22 cellular contexts compared by ENCODE assay signal in genomic region chr3:44721231-44722102, GRCh38. TPM values are rescaled to one million over a fixed set of nuclear protein-coding genes. Genes with fewer than 3 reads are reported as not detected.
DNase-seq lines count a peak whose midpoint lies in the region; ATAC-seq, FAIRE-seq and TF ChIP-seq lines count a peak whose summit lies in the region.
"Had no signal": no experiment of that assay in that cellular context is flagged by ENCODE, and none has a peak within 500 bp of the region (broad histone marks: within the 10 kb centered on the region; RNA-seq: fewer than 3 reads in every experiment).

No MANE protein-coding gene starts in this region.

- CTCF ChIA-PET in HepG2 (lab: Yijun Ruan, JAX; ENCODE audit: low intra/inter-chr PET ratio, low total read pairs): no interaction called here

- H3K9me3 ChIP-seq in HepG2 (ENCODE audit: low read length) (peaks cover 78% of the 10 kb centered on the region), right lobe of liver (peaks cover 16 to 81% (median 46%) of the 10 kb centered on the region in 4 donors), hepatocyte (ENCODE audit: low read depth) (peaks cover 47% of the 10 kb centered on the region), HAP-1 (peaks cover 16% of the 10 kb centered on the region; the same call in 1 of the 2 replicates), upper lobe of right lung (peaks cover 84% of the 10 kb centered on the region)

- no peaks in the 10 kb centered on the region for H3K36me3 ChIP-seq in HepG2 (replicated peaks in 1 of 2; ENCODE audit: control insufficient read depth in 1 of 2, insufficient read depth in 2 of 2, low read length in 2 of 2)
- H3K36me3 ChIP-seq in right lobe of liver: peaks cover 0 to 6% (median 0%) of the 10 kb centered on the region in 4 donors
- peaks cover 3% of the 10 kb centered on the region for H3K36me3 ChIP-seq in hepatocyte (replicated peaks; ENCODE audit: insufficient read depth, low read depth)
- no peaks in the 10 kb centered on the region for H3K36me3 ChIP-seq in HAP-1 (replicated peaks)
- peaks cover 13% of the 10 kb centered on the region for H3K36me3 ChIP-seq in upper lobe of right lung

- no peak for ATAC-seq in HepG2
- ATAC-seq in right lobe of liver: no peak
- no peak for ATAC-seq in foreskin keratinocyte
- no peak for ATAC-seq in upper lobe of right lung
- ATAC-seq: PC-3, T-helper 17 cell had no signal

- H3K27ac ChIP-seq in HepG2 (ENCODE audit: extremely low read length, insufficient read depth, low read length): no peak overlapping the region
- H3K27ac ChIP-seq in right lobe of liver: no peak overlapping the region
- no peak overlapping the region for H3K27ac ChIP-seq in foreskin keratinocyte
- H3K27ac ChIP-seq in hepatocyte: no peak overlapping the region
- H3K27ac ChIP-seq in upper lobe of right lung: no peak overlapping the region
- H3K27ac ChIP-seq: SJSA1, VCaP had no signal

- H3K4me3 ChIP-seq in HepG2 (replicated peaks in 1 of 3; ENCODE audit: insufficient read depth in 1 of 3, low read depth in 2 of 3, low read length in 3 of 3): no peak overlapping the region
- H3K4me3 ChIP-seq in right lobe of liver: no peak overlapping the region
- H3K4me3 ChIP-seq in cardiac fibroblast (replicated peaks in 1 of 2; ENCODE audit: low read depth in 2 of 2, low read length in 2 of 2): no peak overlapping the region
- no peak overlapping the region for H3K4me3 ChIP-seq in hepatocyte
- no peak overlapping the region for H3K4me3 ChIP-seq in HAP-1
- H3K4me3 ChIP-seq in upper lobe of right lung: no peak overlapping the region
- H3K4me3 ChIP-seq: SJSA1 had no signal

- H3K4me1 ChIP-seq in HepG2 (ENCODE audit: insufficient read depth, low read length) (no peaks in the 10 kb centered on the region), right lobe of liver (no peaks in the 10 kb centered on the region), foreskin keratinocyte (no peaks in the 10 kb centered on the region), hepatocyte (ENCODE audit: insufficient read depth) (no peaks in the 10 kb centered on the region), HAP-1 (no peaks in the 10 kb centered on the region), upper lobe of right lung (no peaks in the 10 kb centered on the region)
- H3K4me1 ChIP-seq: SJSA1 had no signal

- TF ChIP-seq EP300 in HepG2 (IDR thresholded peaks at IDR 0.05; ENCODE audit: low read depth in 2 of 2, low read length in 2 of 2): no peak
- TF ChIP-seq EP300 in HepG2 (CRISPR knock-in tag; IDR thresholded peaks at IDR 0.05; ENCODE audit: borderline replicate concordance): no peak

- TF ChIP-seq RAD21 in HepG2 (CRISPR knock-in tag; IDR thresholded peaks at IDR 0.05): no peak

- H3K4me2 ChIP-seq in HepG2 (ENCODE audit: low read depth, low read length) (no peak overlapping the region), hepatocyte (no peak overlapping the region)

- intact Hi-C loops in HepG2 (cut with micrococcal nuclease; ENCODE audit: unreplicated experiment) (no loop called here), right lobe of liver (cut with DNase I) (no loop called here), upper lobe of right lung (cut with DNase I) (no loop called here)

- BruUV-seq in HepG2 (replicated peaks; lab: Mats Ljungman, UMichigan): no TSS peak

- no peak overlapping the region for H2AFZ ChIP-seq in HepG2 (ENCODE audit: low read length)
- no peak overlapping the region for H2AFZ ChIP-seq in hepatocyte

- WGBS in HepG2 (ENCODE audit: low lambda C conversion rate): 36% methylated on average over 10 of the region's 10 CpGs
- WGBS in right lobe of liver (ENCODE audit: insufficient coverage, low coverage, low lambda C conversion rate, missing lambda C conversion rate): 92% methylated on average over 9 of the region's 10 CpGs
- WGBS in hepatocyte (ENCODE audit: low lambda C conversion rate, missing lambda C conversion rate): 89% methylated on average over 10 of the region's 10 CpGs

- no peak for FAIRE-seq in HepG2 (lab: Jason Lieb, UNC)
- FAIRE-seq: frontal cortex, urothelium cell line had no signal

- H4K20me1 ChIP-seq in HepG2 (ENCODE audit: insufficient read depth, low read length) (no peaks in the 10 kb centered on the region), hepatocyte (ENCODE audit: insufficient read depth, poor library complexity, severe bottlenecking) (no peaks in the 10 kb centered on the region)

- H3K9me2 ChIP-seq in hepatocyte (replicated peaks; ENCODE audit: insufficient read depth): no peaks in the 10 kb centered on the region

- H3K9ac ChIP-seq in HepG2 (ENCODE audit: insufficient read depth, low read depth, low read length): no peak overlapping the region

- no peaks in the 10 kb centered on the region for H3K79me2 ChIP-seq in HepG2 (ENCODE audit: insufficient read depth, low read length)
- no peaks in the 10 kb centered on the region for H3K79me2 ChIP-seq in hepatocyte

- TF ChIP-seq POLR2A in HepG2 (IDR thresholded peaks at IDR 0.05; ENCODE audit: insufficient read depth in 1 of 2, low read depth in 2 of 2, low read length in 2 of 2) (no peak), right lobe of liver (IDR thresholded peaks at IDR 0.05) (no peak)

- no peak for DNase-seq in HepG2 (ENCODE audit: low spot score)
- no peak for DNase-seq in right lobe of liver
- DNase-seq in cardiac fibroblast (ENCODE audit: low read depth in 2 of 2): peak; percentile 5 to 33
- DNase-seq in foreskin keratinocyte: peak; percentile 7 to 13
- DNase-seq in hepatocyte (ENCODE audit: low spot score): no peak
- no peak for DNase-seq in HAP-1 (ENCODE audit: low spot score in 2 of 2)
- DNase-seq in DMS114 treated with DMSO at 0.1 percent for 48 hours (lab: John Stamatoyannopoulos, UW; ENCODE audit: unreplicated experiment): no peak
- DNase-seq in upper lobe of right lung: no peak
- DNase-seq: activated gamma-delta T cell; amygdala; NCI-H1105 treated with DMSO at 0.1 percent for 48 hours; NCI-H2171; NCI-H69; PC-3; posterior cingulate gyrus; stimulated activated CD4-positive, alpha-beta T cell treated with anti-CD3 and anti-CD28 coated beads, Interleukin-4, amount 100 ng/mL, for 4 hours; T-helper 17 cell had no signal

- no peak for TF ChIP-seq CTCF in HepG2 (CRISPR knock-in tag; IDR thresholded peaks at IDR 0.05)
- no peak for TF ChIP-seq CTCF in right lobe of liver (IDR thresholded peaks at IDR 0.05)
- no peak for TF ChIP-seq CTCF in cardiac fibroblast (IDR thresholded peaks at IDR 0.05; ENCODE audit: low read depth, low read length)
- TF ChIP-seq CTCF in foreskin keratinocyte (conservative IDR thresholded peaks at IDR 0.05): no peak
- TF ChIP-seq CTCF in hepatocyte (IDR thresholded peaks at IDR 0.05; ENCODE audit: poor library complexity): no peak
- TF ChIP-seq CTCF in upper lobe of right lung (IDR thresholded peaks at IDR 0.05): no peak

- POLR2A ChIA-PET in HepG2 (lab: Yijun Ruan, JAX): no interaction called here

- H3K27me3 ChIP-seq in HepG2 (ENCODE audit: control insufficient read depth in 1 of 2, insufficient read depth in 2 of 2, low read length in 2 of 2): no peaks in the 10 kb centered on the region
- no peaks in the 10 kb centered on the region for H3K27me3 ChIP-seq in right lobe of liver
- H3K27me3 ChIP-seq in foreskin keratinocyte: no peaks in the 10 kb centered on the region
- no peaks in the 10 kb centered on the region for H3K27me3 ChIP-seq in hepatocyte
- H3K27me3 ChIP-seq in HAP-1 (ENCODE audit: low read depth): no peaks in the 10 kb centered on the region
- no peaks in the 10 kb centered on the region for H3K27me3 ChIP-seq in upper lobe of right lung
- H3K27me3 ChIP-seq: SJSA1 had no signal

- in situ Hi-C loops in HepG2 (cut with HindIII; ENCODE audit: extremely low pct_ligation_motif_present, low pct_unique_long_range_greater_than_20kb): no loop called here
- in situ Hi-C loops in HAP-1 (cut with MboI; ENCODE audit: low sequenced_read_pairs): no loop called here

RNA-seq across cellular contexts. Expression of gene ZNF501, which starts 8.0 kb away (rescaled TPM):
- total RNA-seq in HepG2 (2016; rRNA removed; fragmentation: Illumina TruSeq; extraction: Trizol) (2.8 and 4.1 TPM in 2 replicates), right lobe of liver (1 to 10 TPM in 3 of 6 experiments, under 1 TPM in 3; 0.43 to 1.2 (median 0.87) TPM), foreskin keratinocyte (3.2 TPM in 2 replicates), hepatocyte (2.6 and 7.3 TPM in 2 replicates), upper lobe of right lung (4.5 TPM)
- total RNA-seq in HepG2 (2016; cell fraction: cytosol; rRNA removed; fragmentation: Illumina TruSeq; extraction: Trizol; ENCODE audit: low read depth): 0.51 and 0.88 TPM in 2 replicates
- 2.4 and 4.9 TPM in 2 replicates for total RNA-seq in HepG2 (2016; cell fraction: insoluble cytoplasmic fraction; rRNA removed; fragmentation: Illumina TruSeq; extraction: Trizol)
- 2.4 and 2.9 TPM in 2 replicates for total RNA-seq in HepG2 (2016; cell fraction: membrane; rRNA removed; fragmentation: Illumina TruSeq; extraction: Trizol)
- total RNA-seq in HepG2 (2016; cell fraction: nucleus; rRNA removed; fragmentation: Illumina TruSeq; extraction: Trizol): 3.1 and 5.4 TPM in 2 replicates
- polyA plus RNA-seq in HepG2 (2011; rRNA removed) (1.4 and 2.4 TPM in 2 replicates), foreskin keratinocyte (0.94 and 1.5 TPM in 2 replicates), hepatocyte (1.6 and 4.8 TPM in 2 replicates)
- 1.2 and 1.8 TPM in 2 replicates for polyA plus RNA-seq in HepG2 (2011; cell fraction: cytosol; rRNA removed)
- polyA plus RNA-seq in HepG2 (2011; cell fraction: nucleus; rRNA removed): 1.1 TPM in 2 replicates
- polyA plus RNA-seq in HepG2 (2012): 2.2 and 2.6 TPM in 2 replicates
- polyA plus RNA-seq in HepG2 (2016; cell fraction: cytosol; fragmentation: Illumina TruSeq; extraction: Trizol; ENCODE audit: low read depth): 0.80 and 1.3 TPM in 2 replicates
- 2.9 and 3.9 TPM in 2 replicates for polyA plus RNA-seq in HepG2 (2016; cell fraction: insoluble cytoplasmic fraction; fragmentation: Illumina TruSeq; extraction: Trizol; ENCODE audit: low read depth)
- polyA plus RNA-seq in HepG2 (2016; cell fraction: membrane; fragmentation: Illumina TruSeq; extraction: Trizol; ENCODE audit: low read depth): 1.2 and 2.2 TPM in 2 replicates
- 1.8 and 2.9 TPM in 2 replicates for polyA plus RNA-seq in HepG2 (2016; cell fraction: nucleus; fragmentation: Illumina TruSeq; extraction: Trizol; ENCODE audit: insufficient read depth, low read depth)
- 2.2 TPM in 1 of 2 replicates, not detected in the other for polyA minus RNA-seq in HepG2 (2011; rRNA and poly(A)+ RNA removed; ENCODE audit: low replicate concordance)
- polyA minus RNA-seq in HepG2 (2011; cell fraction: cytosol; rRNA and poly(A)+ RNA removed): 1.7 and 2.4 TPM in 2 replicates
- polyA minus RNA-seq in HepG2 (2011; cell fraction: nucleus; rRNA and poly(A)+ RNA removed): 3.6 and 6.7 TPM in 2 replicates
- total RNA-seq: PC-3 had no signal

RNA-seq across cellular contexts. Expression of gene ZNF502, which starts 9.0 kb away (rescaled TPM):
- total RNA-seq in HepG2 (2016; rRNA removed; fragmentation: Illumina TruSeq; extraction: Trizol) (not detected in 2 replicates), right lobe of liver (1 to 10 TPM in 4 of 6 experiments, under 1 TPM in 2; 0.50 to 1.7 (median 1.1) TPM), foreskin keratinocyte (3.7 and 3.9 TPM in 2 replicates), hepatocyte (1.8 and 3.3 TPM in 2 replicates), upper lobe of right lung (4.1 TPM)
- not detected in 2 replicates for total RNA-seq in HepG2 (2016; cell fraction: cytosol; rRNA removed; fragmentation: Illumina TruSeq; extraction: Trizol; ENCODE audit: low read depth)
- not detected in 2 replicates for total RNA-seq in HepG2 (2016; cell fraction: insoluble cytoplasmic fraction; rRNA removed; fragmentation: Illumina TruSeq; extraction: Trizol)
- total RNA-seq in HepG2 (2016; cell fraction: membrane; rRNA removed; fragmentation: Illumina TruSeq; extraction: Trizol): not detected in 2 replicates
- total RNA-seq in HepG2 (2016; cell fraction: nucleus; rRNA removed; fragmentation: Illumina TruSeq; extraction: Trizol): not detected in 2 replicates
- polyA plus RNA-seq in HepG2 (2011; rRNA removed) (not detected in 2 replicates), foreskin keratinocyte (1.3 and 1.5 TPM in 2 replicates), hepatocyte (1.2 and 2.6 TPM in 2 replicates)
- not detected in 2 replicates for polyA plus RNA-seq in HepG2 (2011; cell fraction: cytosol; rRNA removed)
- polyA plus RNA-seq in HepG2 (2011; cell fraction: nucleus; rRNA removed): not detected in 2 replicates
- polyA plus RNA-seq in HepG2 (2012): not detected in 2 replicates
- polyA plus RNA-seq in HepG2 (2016; cell fraction: cytosol; fragmentation: Illumina TruSeq; extraction: Trizol; ENCODE audit: low read depth): not detected in 2 replicates
- not detected in 2 replicates for polyA plus RNA-seq in HepG2 (2016; cell fraction: insoluble cytoplasmic fraction; fragmentation: Illumina TruSeq; extraction: Trizol; ENCODE audit: low read depth)
- not detected in 2 replicates for polyA plus RNA-seq in HepG2 (2016; cell fraction: membrane; fragmentation: Illumina TruSeq; extraction: Trizol; ENCODE audit: low read depth)
- polyA plus RNA-seq in HepG2 (2016; cell fraction: nucleus; fragmentation: Illumina TruSeq; extraction: Trizol; ENCODE audit: insufficient read depth, low read depth): not detected in 2 replicates
- not detected in 2 replicates for polyA minus RNA-seq in HepG2 (2011; rRNA and poly(A)+ RNA removed; ENCODE audit: low replicate concordance)
- polyA minus RNA-seq in HepG2 (2011; cell fraction: cytosol; rRNA and poly(A)+ RNA removed): not detected in 2 replicates
- polyA minus RNA-seq in HepG2 (2011; cell fraction: nucleus; rRNA and poly(A)+ RNA removed): not detected in 2 replicates
- total RNA-seq: mesothelial cell of epicardium, PC-3 had no signal

RNA-seq across cellular contexts. Expression of gene KIAA1143, which starts 40.0 kb away (rescaled TPM):
- total RNA-seq in HepG2 (2016; rRNA removed; fragmentation: Illumina TruSeq; extraction: Trizol): 27.2 and 49.0 TPM in 2 replicates
- total RNA-seq in HepG2 (2016; cell fraction: cytosol; rRNA removed; fragmentation: Illumina TruSeq; extraction: Trizol; ENCODE audit: low read depth): 7.0 and 9.8 TPM in 2 replicates
- 22.9 and 47.8 TPM in 2 replicates for total RNA-seq in HepG2 (2016; cell fraction: insoluble cytoplasmic fraction; rRNA removed; fragmentation: Illumina TruSeq; extraction: Trizol)
- 16.2 and 16.3 TPM in 2 replicates for total RNA-seq in HepG2 (2016; cell fraction: membrane; rRNA removed; fragmentation: Illumina TruSeq; extraction: Trizol)
- 14.3 and 19.8 TPM in 2 replicates for total RNA-seq in HepG2 (2016; cell fraction: nucleus; rRNA removed; fragmentation: Illumina TruSeq; extraction: Trizol)
- 8.3 and 9.9 TPM in 2 replicates for polyA plus RNA-seq in HepG2 (2011; rRNA removed)
- polyA plus RNA-seq in HepG2 (2011; cell fraction: cytosol; rRNA removed): 4.5 and 7.7 TPM in 2 replicates
- 2.4 and 3.2 TPM in 2 replicates for polyA plus RNA-seq in HepG2 (2011; cell fraction: nucleus; rRNA removed)
- 10.2 and 16.6 TPM in 2 replicates for polyA plus RNA-seq in HepG2 (2012)
- polyA plus RNA-seq in HepG2 (2016; cell fraction: cytosol; fragmentation: Illumina TruSeq; extraction: Trizol; ENCODE audit: low read depth): 6.1 and 6.7 TPM in 2 replicates
- polyA plus RNA-seq in HepG2 (2016; cell fraction: insoluble cytoplasmic fraction; fragmentation: Illumina TruSeq; extraction: Trizol; ENCODE audit: low read depth): 44.4 and 45.8 TPM in 2 replicates
- 14.4 and 15.2 TPM in 2 replicates for polyA plus RNA-seq in HepG2 (2016; cell fraction: membrane; fragmentation: Illumina TruSeq; extraction: Trizol; ENCODE audit: low read depth)
- 16.7 and 28.1 TPM in 2 replicates for polyA plus RNA-seq in HepG2 (2016; cell fraction: nucleus; fragmentation: Illumina TruSeq; extraction: Trizol; ENCODE audit: insufficient read depth, low read depth)
- polyA minus RNA-seq in HepG2 (2011; rRNA and poly(A)+ RNA removed; ENCODE audit: low replicate concordance): 11.1 and 15.6 TPM in 2 replicates
- 15.4 and 16.9 TPM in 2 replicates for polyA minus RNA-seq in HepG2 (2011; cell fraction: cytosol; rRNA and poly(A)+ RNA removed)
- polyA minus RNA-seq in HepG2 (2011; cell fraction: nucleus; rRNA and poly(A)+ RNA removed): 6.4 and 10.3 TPM in 2 replicates
- total RNA-seq in right lobe of liver: 10 to 100 TPM in 1 of 6 experiments, 1 to 10 TPM in 5; 7.2 to 11.6 (median 8.5) TPM
- total RNA-seq in foreskin keratinocyte: 24.3 and 27.5 TPM in 2 replicates
- polyA plus RNA-seq in foreskin keratinocyte: 12.7 and 17.1 TPM in 2 replicates
- 24.0 and 25.1 TPM in 2 replicates for total RNA-seq in hepatocyte
- 11.4 and 11.5 TPM in 2 replicates for polyA plus RNA-seq in hepatocyte
- total RNA-seq in upper lobe of right lung: 25.2 TPM

RNA-seq across cellular contexts. Expression of gene KIF15, which starts 40.1 kb away (rescaled TPM):
- total RNA-seq in HepG2 (2016; rRNA removed; fragmentation: Illumina TruSeq; extraction: Trizol) (33.8 and 55.1 TPM in 2 replicates), right lobe of liver (under 1 TPM; 0.09 to 0.51 (median 0.22) TPM), foreskin keratinocyte (11.7 and 15.0 TPM in 2 replicates), hepatocyte (2.7 and 4.1 TPM in 2 replicates), upper lobe of right lung (0.81 TPM)
- total RNA-seq in HepG2 (2016; cell fraction: cytosol; rRNA removed; fragmentation: Illumina TruSeq; extraction: Trizol; ENCODE audit: low read depth): 8.8 and 10.0 TPM in 2 replicates
- total RNA-seq in HepG2 (2016; cell fraction: insoluble cytoplasmic fraction; rRNA removed; fragmentation: Illumina TruSeq; extraction: Trizol): 33.4 and 55.8 TPM in 2 replicates
- total RNA-seq in HepG2 (2016; cell fraction: membrane; rRNA removed; fragmentation: Illumina TruSeq; extraction: Trizol): 10.9 and 12.8 TPM in 2 replicates
- total RNA-seq in HepG2 (2016; cell fraction: nucleus; rRNA removed; fragmentation: Illumina TruSeq; extraction: Trizol): 19.9 and 20.6 TPM in 2 replicates
- polyA plus RNA-seq in HepG2 (2011; rRNA removed) (2.7 and 4.8 TPM in 2 replicates), foreskin keratinocyte (4.9 and 8.4 TPM in 2 replicates), hepatocyte (1.4 and 2.6 TPM in 2 replicates)
- 1.7 and 1.9 TPM in 2 replicates for polyA plus RNA-seq in HepG2 (2011; cell fraction: cytosol; rRNA removed)
- 2.1 and 2.3 TPM in 2 replicates for polyA plus RNA-seq in HepG2 (2011; cell fraction: nucleus; rRNA removed)
- 3.2 and 9.1 TPM in 2 replicates for polyA plus RNA-seq in HepG2 (2012)
- polyA plus RNA-seq in HepG2 (2016; cell fraction: cytosol; fragmentation: Illumina TruSeq; extraction: Trizol; ENCODE audit: low read depth): 1.5 and 1.6 TPM in 2 replicates
- polyA plus RNA-seq in HepG2 (2016; cell fraction: insoluble cytoplasmic fraction; fragmentation: Illumina TruSeq; extraction: Trizol; ENCODE audit: low read depth): 36.2 and 41.4 TPM in 2 replicates
- polyA plus RNA-seq in HepG2 (2016; cell fraction: membrane; fragmentation: Illumina TruSeq; extraction: Trizol; ENCODE audit: low read depth): 4.0 and 5.2 TPM in 2 replicates
- polyA plus RNA-seq in HepG2 (2016; cell fraction: nucleus; fragmentation: Illumina TruSeq; extraction: Trizol; ENCODE audit: insufficient read depth, low read depth): 20.2 and 21.3 TPM in 2 replicates
- polyA minus RNA-seq in HepG2 (2011; rRNA and poly(A)+ RNA removed; ENCODE audit: low replicate concordance): 3.8 and 10.8 TPM in 2 replicates
- 4.3 and 6.2 TPM in 2 replicates for polyA minus RNA-seq in HepG2 (2011; cell fraction: cytosol; rRNA and poly(A)+ RNA removed)
- polyA minus RNA-seq in HepG2 (2011; cell fraction: nucleus; rRNA and poly(A)+ RNA removed): 12.2 TPM in 2 replicates

Comparison
In these comparisons a context has a peak if more than half of its experiments do, and no peak if none do; other contexts are left out.
1. DNase-seq: peak in cardiac fibroblast (2 of 2) and foreskin keratinocyte (2 of 2); none in HepG2 (single experiment), right lobe of liver (0 of 3), hepatocyte (single experiment), HAP-1 (0 of 2), DMS114 treated with DMSO at 0.1 percent for 48 hours (single experiment) and upper lobe of right lung (single experiment).